Comparison of ENCODE assay signal across 33 cellular contexts in the genomic region with DNA sequence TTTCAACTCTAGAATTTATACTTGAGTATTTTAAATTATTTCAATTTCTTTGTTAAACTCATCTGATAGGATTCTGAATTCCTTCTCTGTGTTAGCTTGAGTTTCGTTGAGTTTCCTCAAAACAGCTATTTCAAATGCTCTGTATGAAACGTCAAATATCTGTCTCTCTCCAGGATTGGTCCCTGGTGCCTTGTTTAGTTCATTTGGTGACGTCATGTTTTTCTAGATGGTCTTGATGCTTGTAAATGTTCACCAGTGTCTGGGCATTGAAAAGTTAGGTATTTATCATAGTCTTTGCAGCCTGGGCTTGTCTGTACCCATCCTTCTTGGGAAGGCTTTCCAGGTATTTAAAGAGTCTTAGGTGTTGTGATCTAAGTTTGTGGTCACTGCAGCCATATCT.
"Had no signal": no experiment of that assay in that cellular context is flagged by ENCODE, and none has a peak within 500 bp of the region (broad histone marks: within the 10 kb centered on the region; RNA-seq: fewer than 3 reads in every experiment).

No MANE protein-coding gene starts in this region.

- H3K36me3 ChIP-seq: adrenal gland, ascending aorta, brain microvascular endothelial cell, breast epithelium, cardiac muscle cell had no signal

- H3K9me3 ChIP-seq: adrenal gland, body of pancreas had no signal

- H3K27ac ChIP-seq: adrenal gland, ascending aorta, body of pancreas, brain microvascular endothelial cell, breast epithelium, cardiac muscle cell had no signal

- H3K4me3 ChIP-seq: adrenal gland, ascending aorta, body of pancreas, breast epithelium, cardiac muscle cell had no signal

- DNase-seq: activated effector memory CD4-positive, alpha-beta T cell treated with anti-CD3 and anti-CD28 coated beads, Interleukin-2, amount 50 U/mL, for 16 hours; activated effector memory CD4-positive, alpha-beta T cell treated with Interleukin-2 at 50 U/mL for 16 hours; activated gamma-delta T cell; activated gamma-delta T cell treated with Interleukin-2 at 50 U/mL for 16 hours; activated naive CD4-positive, alpha-beta T cell; activated naive CD4-positive, alpha-beta T cell treated with anti-CD3 and anti-CD28 coated beads for 36 hours; activated naive CD4-positive, alpha-beta T cell treated with anti-CD3 and anti-CD28 coated beads, Interleukin-2, amount 10 ng/mL, durations not matched to agents 7 days and 5 days; activated naive CD4-positive, alpha-beta T cell treated with anti-CD3 and anti-CD28 coated beads, Interleukin-2, amount 50 U/mL, for 16 hours; activated naive CD4-positive, alpha-beta T cell treated with Interleukin-2 at 50 U/mL for 16 hours; activated naive CD8-positive, alpha-beta T cell treated with anti-CD3 and anti-CD28 coated beads for 36 hours; activated naive CD8-positive, alpha-beta T cell treated with anti-CD3 and anti-CD28 coated beads, Interleukin-2, amount 10 ng/mL, durations not matched to agents 7 days and 5 days; activated naive CD8-positive, alpha-beta T cell treated with anti-CD3 and anti-CD28 coated beads, Interleukin-2, amount 50 U/mL, for 24 hours; activated T-cell treated with anti-CD3 and anti-CD28 coated beads, Interleukin-2, amount 50 U/mL, for 1 hour; activated T-cell treated with anti-CD3 and anti-CD28 coated beads, Interleukin-2, amount 50 U/mL, for 24 hours; activated T-cell treated with anti-CD3 and anti-CD28 coated beads, Interleukin-2, amount 50 U/mL, for 4 hours; activated T-cell treated with anti-CD3 and anti-CD28 coated beads, Interleukin-2, amount 50 U/mL, for 48 hours; activated T-cell treated with anti-CD3 and anti-CD28 coated beads, Interleukin-2, amount 50 U/mL, for 72 hours; adrenal gland; amniotic stem cell; amygdala; anterior cingulate cortex; aorta; body of pancreas; brain microvascular endothelial cell; caudate nucleus; central memory CD4-positive, alpha-beta T cell had no signal

- ATAC-seq: activated naive CD4-positive, alpha-beta T cell treated with anti-CD3 and anti-CD28 coated beads, Interleukin-2, amount 50 U/mL, for 72 hours; activated naive CD8-positive, alpha-beta T cell treated with anti-CD3 and anti-CD28 coated beads, Interleukin-2, amount 50 U/mL, for 24 hours; activated T-cell treated with anti-CD3 and anti-CD28 coated beads, Interleukin-2, amount 50 U/mL, for 4 hours; activated T-cell treated with anti-CD3 and anti-CD28 coated beads, Interleukin-2, amount 50 U/mL, for 72 hours; activated T-helper 17 cell treated with anti-CD3 and anti-CD28 coated beads, Interleukin-2, amount 50 U/mL, for 72 hours; body of pancreas had no signal

- FAIRE-seq: astrocyte, bronchial epithelial cell had no signal

- H3K4me1 ChIP-seq: adrenal gland, ascending aorta, body of pancreas, breast epithelium had no signal

- H3K27me3 ChIP-seq: adrenal gland, ascending aorta, body of pancreas, brain microvascular endothelial cell, breast epithelium, cardiac muscle cell had no signal
